Comparison of ENCODE assay signal across 8 cellular contexts in genomic region chr19:40778865-40779284, GRCh38. TPM values are rescaled to one million over a fixed set of nuclear protein-coding genes. Genes with fewer than 3 reads are reported as not detected.
A peak's percentile ranks its signal among the peaks of the same experiment; 100 is the strongest.
DNase-seq lines count a peak whose midpoint lies in the region; ATAC-seq and TF ChIP-seq lines count a peak whose summit lies in the region.

No MANE protein-coding gene starts in this region.

- H3K4me1 Mint-ChIP-seq in GM23338 = peaks cover 23% of the 10 kb centered on the region

- H3K36me3 Mint-ChIP-seq in GM23338 (ENCODE audit: low read depth) = peaks cover 12% of the 10 kb centered on the region

- peak overlapping the region; percentile 54 for H3K4me3 ChIP-seq in GM23338
- peak overlapping the region; percentile 68 for H3K4me3 ChIP-seq in SU-DHL-6 (ENCODE audit: insufficient read depth, low read length, poor library complexity, severe bottlenecking)
- peak overlapping the region; percentile 72 for H3K4me3 ChIP-seq in skeletal muscle cell (ENCODE audit: low read depth, low read length)

- no peaks in the 10 kb centered on the region for H3K36me3 ChIP-seq in GM23338 (ENCODE audit: insufficient read depth)
- no peaks in the 10 kb centered on the region for H3K36me3 ChIP-seq in SU-DHL-6 (ENCODE audit: low read length)

- H3K4me3 Mint-ChIP-seq in GM23338 = peak overlapping the region; percentile 79

- peak overlapping the region; percentile 68 for H3K9ac ChIP-seq in SU-DHL-6 (ENCODE audit: low read length)

- peaks cover 5% of the 10 kb centered on the region; the same call in 1 of the 2 replicates for H3F3A ChIP-seq in GM23338 (replicated peaks; ENCODE audit: low read depth)
- H3F3A ChIP-seq in SU-DHL-6 (ENCODE audit: insufficient read depth) = peaks cover 15% of the 10 kb centered on the region

- no peaks in the 10 kb centered on the region for H3K9me3 ChIP-seq in SU-DHL-6 (ENCODE audit: insufficient read depth, low read length)

- no peaks in the 10 kb centered on the region for H3K27me3 ChIP-seq in GM23338 (ENCODE audit: insufficient read depth)
- no peaks in the 10 kb centered on the region for H3K27me3 ChIP-seq in SU-DHL-6 (ENCODE audit: low read length)

- DNase-seq in GM23338 (ENCODE audit: low spot score) (no peak), fibroblast of peridontal ligament (ENCODE audit: extremely low read depth) (peak; percentile 20), skeletal muscle cell (ENCODE audit: low read depth) (no peak)
- no peak for DNase-seq in stimulated activated CD4-positive, alpha-beta T cell treated with anti-CD3 and anti-CD28 coated beads, Interleukin-4, amount 100 ng/mL, for 4 hours

- no peaks in the 10 kb centered on the region; the same call in 1 of the 3 replicates for H3K9me3 Mint-ChIP-seq in GM23338

- H2AFZ ChIP-seq in GM23338 (no peak overlapping the region), SU-DHL-6 (ENCODE audit: low read depth, low read length, severe bottlenecking) (no peak overlapping the region)

- no peak for ATAC-seq in GM23338
- ATAC-seq in GM19452 (IDR thresholded peaks at IDR 0.05; ENCODE audit: unreplicated experiment) = no peak
- no peak for ATAC-seq in GM19023 (IDR thresholded peaks at IDR 0.05; ENCODE audit: unreplicated experiment)
- no peak for ATAC-seq in HG02981 (IDR thresholded peaks at IDR 0.05; ENCODE audit: unreplicated experiment)

- peaks cover 11% of the 10 kb centered on the region for H3K4me1 ChIP-seq in GM23338 (ENCODE audit: insufficient read depth)

- no peak for TF ChIP-seq CTCF in GM23338 (conservative IDR thresholded peaks at IDR 0.05; ENCODE audit: low read depth in 2 of 2)
- TF ChIP-seq CTCF in SU-DHL-6 (IDR thresholded peaks at IDR 0.05; ENCODE audit: insufficient read depth, low read length, poor library complexity, severe bottlenecking) = no peak

- H3K79me2 ChIP-seq in GM23338 (replicated peaks; ENCODE audit: insufficient read depth) (peaks cover 5% of the 10 kb centered on the region), SU-DHL-6 (ENCODE audit: insufficient read depth, low read length) (peaks cover 10% of the 10 kb centered on the region; the same call in 1 of the 2 replicates)

- peak overlapping the region; percentile 76 for H3K4me2 ChIP-seq in GM23338
- H3K4me2 ChIP-seq in SU-DHL-6 (ENCODE audit: low read depth, low read length, poor library complexity, severe bottlenecking) = peak overlapping the region; percentile 75

- peak overlapping the region; percentile 100 for H3K27ac Mint-ChIP-seq in GM23338

- H4K20me1 ChIP-seq in GM23338 (replicated peaks; ENCODE audit: insufficient read depth) (no peaks in the 10 kb centered on the region), SU-DHL-6 (ENCODE audit: low read depth, low read length) (no peaks in the 10 kb centered on the region)

- H3K27me3 Mint-ChIP-seq in GM23338 (ENCODE audit: insufficient read depth, low read depth, poor library complexity) = peaks cover 13% of the 10 kb centered on the region

- H3K27ac ChIP-seq in GM23338 (ENCODE audit: low read depth) (peak overlapping the region; percentile 77), SU-DHL-6 (ENCODE audit: low read depth, low read length) (peak overlapping the region; percentile 98)

- H3K9me2 ChIP-seq in GM23338 (ENCODE audit: insufficient read depth) = no peaks in the 10 kb centered on the region
- no peaks in the 10 kb centered on the region for H3K9me2 ChIP-seq in SU-DHL-6 (replicated peaks; ENCODE audit: insufficient read depth, low read length)

TF ChIP-seq in GM23338, 12 proteins besides CTCF, POLR2A, EP300 and RAD21:
- 0 out of 2 replicates have a peak, but pooled peaks have one; percentile 24 for TF ChIP-seq ETS1 (IDR thresholded peaks at IDR 0.05)
- no peak for TF ChIP-seq EZH2phosphoT487 (IDR thresholded peaks at IDR 0.05; ENCODE audit: unreplicated experiment)
- no peak for TF ChIP-seq ZNF462 (CRISPR knock-in tag; IDR thresholded peaks at IDR 0.05)
- no peak for TF ChIP-seq ZNF114 (CRISPR knock-in tag; IDR thresholded peaks at IDR 0.05)

RNA-seq across cellular contexts. Expression of gene RAB4B, which starts 0.8 kb away (rescaled TPM):
- total RNA-seq in GM23338 (2014; rRNA removed; shearing (Covaris generic)) = 27.4 and 32.6 TPM in 2 replicates
- polyA plus RNA-seq in GM23338 (2016; fragmentation: Nextera tagmentation; extraction: Ambion mirVana) = 23.0 and 29.0 TPM in 2 replicates

RNA-seq across cellular contexts. Expression of gene MIA, which starts 3.6 kb away (rescaled TPM):
- total RNA-seq in GM23338 (2014; rRNA removed; shearing (Covaris generic)) = not detected in 2 replicates
- polyA plus RNA-seq in GM23338 (2016; fragmentation: Nextera tagmentation; extraction: Ambion mirVana) = not detected in 2 replicates

RNA-seq across cellular contexts. Expression of gene EGLN2, which starts 20.1 kb away (rescaled TPM):
- 98.3 and 118 TPM in 2 replicates for total RNA-seq in GM23338 (2014; rRNA removed; shearing (Covaris generic))
- 55.8 and 59.9 TPM in 2 replicates for polyA plus RNA-seq in GM23338 (2016; fragmentation: Nextera tagmentation; extraction: Ambion mirVana)

RNA-seq across cellular contexts. Expression of gene SNRPA, which starts 27.9 kb away (rescaled TPM):
- 239 and 295 TPM in 2 replicates for total RNA-seq in GM23338 (2014; rRNA removed; shearing (Covaris generic))
- polyA plus RNA-seq in GM23338 (2016; fragmentation: Nextera tagmentation; extraction: Ambion mirVana) = 321 and 326 TPM in 2 replicates

RNA-seq across cellular contexts. Expression of gene ACTMAP, which starts 28.6 kb away (rescaled TPM):
- total RNA-seq in GM23338 (2014; rRNA removed; shearing (Covaris generic)) = 10.3 and 14.9 TPM in 2 replicates
- 16.7 and 17.9 TPM in 2 replicates for polyA plus RNA-seq in GM23338 (2016; fragmentation: Nextera tagmentation; extraction: Ambion mirVana)
